In the genomic region with DNA sequence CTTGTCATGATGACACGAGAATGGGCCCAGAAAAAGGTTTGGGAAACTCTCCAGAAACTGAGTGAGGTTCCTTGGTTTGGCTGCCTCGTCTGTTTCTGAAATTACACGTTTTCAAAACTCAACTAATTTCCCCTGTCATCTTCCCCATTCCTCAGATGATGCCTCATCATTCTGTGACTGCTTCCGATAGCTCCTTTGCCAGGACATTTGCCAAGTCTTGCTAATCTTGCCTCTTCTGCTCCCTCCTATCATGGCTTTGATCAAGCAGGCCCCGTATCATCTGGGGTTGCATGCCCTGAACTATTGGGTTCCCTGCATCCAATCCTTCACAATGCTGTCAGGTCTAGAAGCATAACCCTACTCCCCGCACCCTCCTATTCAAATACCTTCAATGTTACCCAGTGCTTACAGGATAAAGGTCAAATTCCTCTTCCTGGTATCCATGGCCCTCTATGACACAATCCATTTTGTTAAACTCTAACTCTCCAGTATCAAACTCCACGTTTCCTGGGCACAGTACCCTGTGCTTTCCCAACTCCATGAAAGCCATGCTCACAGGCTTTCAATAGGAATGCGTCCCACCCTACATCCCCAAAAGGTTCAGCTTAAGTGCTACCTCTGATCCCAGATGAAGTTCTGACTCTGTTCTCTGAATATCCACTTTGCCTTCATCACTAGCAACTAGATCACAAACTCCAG, we compare ENCODE assay signal across 1 cellular context.
A peak's percentile ranks its signal among the peaks of the same experiment; 100 is the strongest.
TF ChIP-seq lines count a peak whose summit lies in the region.

No MANE protein-coding gene starts in this region.

TF ChIP-seq in HepG2, 621 proteins besides CTCF, POLR2A, EP300 and RAD21 (continues in another document):
- TF ChIP-seq, protein P1, sequence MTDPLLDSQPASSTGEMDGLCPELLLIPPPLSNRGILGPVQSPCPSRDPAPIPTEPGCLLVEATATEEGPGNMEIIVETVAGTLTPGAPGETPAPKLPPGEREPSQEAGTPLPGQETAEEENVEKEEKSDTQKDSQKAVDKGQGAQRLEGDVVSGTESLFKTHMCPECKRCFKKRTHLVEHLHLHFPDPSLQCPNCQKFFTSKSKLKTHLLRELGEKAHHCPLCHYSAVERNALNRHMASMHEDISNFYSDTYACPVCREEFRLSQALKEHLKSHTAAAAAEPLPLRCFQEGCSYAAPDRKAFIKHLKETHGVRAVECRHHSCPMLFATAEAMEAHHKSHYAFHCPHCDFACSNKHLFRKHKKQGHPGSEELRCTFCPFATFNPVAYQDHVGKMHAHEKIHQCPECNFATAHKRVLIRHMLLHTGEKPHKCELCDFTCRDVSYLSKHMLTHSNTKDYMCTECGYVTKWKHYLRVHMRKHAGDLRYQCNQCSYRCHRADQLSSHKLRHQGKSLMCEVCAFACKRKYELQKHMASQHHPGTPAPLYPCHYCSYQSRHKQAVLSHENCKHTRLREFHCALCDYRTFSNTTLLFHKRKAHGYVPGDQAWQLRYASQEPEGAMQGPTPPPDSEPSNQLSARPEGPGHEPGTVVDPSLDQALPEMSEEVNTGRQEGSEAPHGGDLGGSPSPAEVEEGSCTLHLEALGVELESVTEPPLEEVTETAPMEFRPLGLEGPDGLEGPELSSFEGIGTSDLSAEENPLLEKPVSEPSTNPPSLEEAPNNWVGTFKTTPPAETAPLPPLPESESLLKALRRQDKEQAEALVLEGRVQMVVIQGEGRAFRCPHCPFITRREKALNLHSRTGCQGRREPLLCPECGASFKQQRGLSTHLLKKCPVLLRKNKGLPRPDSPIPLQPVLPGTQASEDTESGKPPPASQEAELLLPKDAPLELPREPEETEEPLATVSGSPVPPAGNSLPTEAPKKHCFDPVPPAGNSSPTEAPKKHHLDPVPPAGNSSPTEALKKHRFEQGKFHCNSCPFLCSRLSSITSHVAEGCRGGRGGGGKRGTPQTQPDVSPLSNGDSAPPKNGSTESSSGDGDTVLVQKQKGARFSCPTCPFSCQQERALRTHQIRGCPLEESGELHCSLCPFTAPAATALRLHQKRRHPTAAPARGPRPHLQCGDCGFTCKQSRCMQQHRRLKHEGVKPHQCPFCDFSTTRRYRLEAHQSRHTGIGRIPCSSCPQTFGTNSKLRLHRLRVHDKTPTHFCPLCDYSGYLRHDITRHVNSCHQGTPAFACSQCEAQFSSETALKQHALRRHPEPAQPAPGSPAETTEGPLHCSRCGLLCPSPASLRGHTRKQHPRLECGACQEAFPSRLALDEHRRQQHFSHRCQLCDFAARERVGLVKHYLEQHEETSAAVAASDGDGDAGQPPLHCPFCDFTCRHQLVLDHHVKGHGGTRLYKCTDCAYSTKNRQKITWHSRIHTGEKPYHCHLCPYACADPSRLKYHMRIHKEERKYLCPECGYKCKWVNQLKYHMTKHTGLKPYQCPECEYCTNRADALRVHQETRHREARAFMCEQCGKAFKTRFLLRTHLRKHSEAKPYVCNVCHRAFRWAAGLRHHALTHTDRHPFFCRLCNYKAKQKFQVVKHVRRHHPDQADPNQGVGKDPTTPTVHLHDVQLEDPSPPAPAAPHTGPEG (CRISPR knock-in tag; IDR thresholded peaks at IDR 0.05): 0 out of 2 replicates have a peak, but pooled peaks have one; percentile 24
- TF ChIP-seq HMGA1 (CRISPR knock-in tag; conservative IDR thresholded peaks at IDR 0.05) (no peak), ISL2 (CRISPR knock-in tag; IDR thresholded peaks at IDR 0.05) (0 out of 2 replicates have a peak, but pooled peaks have one; percentile 34), NCOR1 (IDR thresholded peaks at IDR 0.05; ENCODE audit: borderline replicate concordance, low read length) (peak; percentile 74), ZNF558 (CRISPR knock-in tag; IDR thresholded peaks at IDR 0.05; ENCODE audit: borderline replicate concordance) (no peak), TBP (CRISPR knock-in tag; IDR thresholded peaks at IDR 0.05) (no peak), RFX1 (IDR thresholded peaks at IDR 0.05) (peak; percentile 10; the same call in 1 of the 2 replicates), HOXA5 (CRISPR knock-in tag; IDR thresholded peaks at IDR 0.05) (peak; percentile 19; the same call in 1 of the 2 replicates), ZFP1 (CRISPR knock-in tag; IDR thresholded peaks at IDR 0.05) (0 out of 2 replicates have a peak, but pooled peaks have one; percentile 36), KLF16 (CRISPR knock-in tag; IDR thresholded peaks at IDR 0.05) (peak in 1 of 2 experiments; percentile 18; a peak in 1 of 4 replicates), ZNF792 (CRISPR knock-in tag; IDR thresholded peaks at IDR 0.05) (peak; percentile 76; the same call in 1 of the 2 replicates), CREM (IDR thresholded peaks at IDR 0.05) (peak; percentile 48; the same call in 1 of the 2 replicates), CREM (CRISPR knock-in tag; IDR thresholded peaks at IDR 0.05) (no peak), RXRB (CRISPR knock-in tag; IDR thresholded peaks at IDR 0.05; ENCODE audit: borderline replicate concordance) (peak; percentile 94), ZNF124 (CRISPR knock-in tag; IDR thresholded peaks at IDR 0.05) (0 out of 2 replicates have a peak, but pooled peaks have one; percentile 44), MXD4 (CRISPR knock-in tag; IDR thresholded peaks at IDR 0.05) (0 out of 2 replicates have a peak, but pooled peaks have one; percentile 56), RFXAP (CRISPR knock-in tag; IDR thresholded peaks at IDR 0.05; ENCODE audit: borderline replicate concordance) (peak; percentile 58; the same call in 1 of the 2 replicates), ATF7 (IDR thresholded peaks at IDR 0.05) (0 out of 2 replicates have a peak, but pooled peaks have one; percentile 28), ATF7 (CRISPR knock-in tag; IDR thresholded peaks at IDR 0.05) (no peak), SYNCRIP (IDR thresholded peaks at IDR 0.05; ENCODE audit: insufficient read depth, low read depth, low read length) (no peak), ZKSCAN1 (IDR thresholded peaks at IDR 0.05; ENCODE audit: low read length) (no peak), POLR2G (IDR thresholded peaks at IDR 0.05; ENCODE audit: low read depth, low read length) (peak; percentile 60; the same call in 1 of the 2 replicates), CEBPB (IDR thresholded peaks at IDR 0.05; ENCODE audit: borderline replicate concordance, low read depth, low read length) (peak; percentile 91), PCBP1 (IDR thresholded peaks at IDR 0.05; ENCODE audit: borderline replicate concordance, low read depth, low read length) (no peak), ZNF747 (CRISPR knock-in tag; IDR thresholded peaks at IDR 0.05; ENCODE audit: borderline replicate concordance) (no peak), TGIF2 (CRISPR knock-in tag; IDR thresholded peaks at IDR 0.05) (peak; percentile 35; the same call in 1 of the 2 replicates)
- TF ChIP-seq, protein P2, sequence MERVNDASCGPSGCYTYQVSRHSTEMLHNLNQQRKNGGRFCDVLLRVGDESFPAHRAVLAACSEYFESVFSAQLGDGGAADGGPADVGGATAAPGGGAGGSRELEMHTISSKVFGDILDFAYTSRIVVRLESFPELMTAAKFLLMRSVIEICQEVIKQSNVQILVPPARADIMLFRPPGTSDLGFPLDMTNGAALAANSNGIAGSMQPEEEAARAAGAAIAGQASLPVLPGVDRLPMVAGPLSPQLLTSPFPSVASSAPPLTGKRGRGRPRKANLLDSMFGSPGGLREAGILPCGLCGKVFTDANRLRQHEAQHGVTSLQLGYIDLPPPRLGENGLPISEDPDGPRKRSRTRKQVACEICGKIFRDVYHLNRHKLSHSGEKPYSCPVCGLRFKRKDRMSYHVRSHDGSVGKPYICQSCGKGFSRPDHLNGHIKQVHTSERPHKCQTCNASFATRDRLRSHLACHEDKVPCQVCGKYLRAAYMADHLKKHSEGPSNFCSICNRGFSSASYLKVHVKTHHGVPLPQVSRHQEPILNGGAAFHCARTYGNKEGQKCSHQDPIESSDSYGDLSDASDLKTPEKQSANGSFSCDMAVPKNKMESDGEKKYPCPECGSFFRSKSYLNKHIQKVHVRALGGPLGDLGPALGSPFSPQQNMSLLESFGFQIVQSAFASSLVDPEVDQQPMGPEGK (CRISPR knock-in tag; IDR thresholded peaks at IDR 0.05): peak; percentile 63
- TF ChIP-seq, protein P3, sequence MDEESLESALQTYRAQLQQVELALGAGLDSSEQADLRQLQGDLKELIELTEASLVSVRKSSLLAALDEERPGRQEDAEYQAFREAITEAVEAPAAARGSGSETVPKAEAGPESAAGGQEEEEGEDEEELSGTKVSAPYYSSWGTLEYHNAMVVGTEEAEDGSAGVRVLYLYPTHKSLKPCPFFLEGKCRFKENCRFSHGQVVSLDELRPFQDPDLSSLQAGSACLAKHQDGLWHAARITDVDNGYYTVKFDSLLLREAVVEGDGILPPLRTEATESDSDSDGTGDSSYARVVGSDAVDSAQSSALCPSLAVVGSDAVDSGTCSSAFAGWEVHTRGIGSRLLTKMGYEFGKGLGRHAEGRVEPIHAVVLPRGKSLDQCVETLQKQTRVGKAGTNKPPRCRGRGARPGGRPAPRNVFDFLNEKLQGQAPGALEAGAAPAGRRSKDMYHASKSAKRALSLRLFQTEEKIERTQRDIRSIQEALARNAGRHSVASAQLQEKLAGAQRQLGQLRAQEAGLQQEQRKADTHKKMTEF (CRISPR knock-in tag; IDR thresholded peaks at IDR 0.05): 0 out of 2 replicates have a peak, but pooled peaks have one; percentile 45
- TF ChIP-seq, protein P4, sequence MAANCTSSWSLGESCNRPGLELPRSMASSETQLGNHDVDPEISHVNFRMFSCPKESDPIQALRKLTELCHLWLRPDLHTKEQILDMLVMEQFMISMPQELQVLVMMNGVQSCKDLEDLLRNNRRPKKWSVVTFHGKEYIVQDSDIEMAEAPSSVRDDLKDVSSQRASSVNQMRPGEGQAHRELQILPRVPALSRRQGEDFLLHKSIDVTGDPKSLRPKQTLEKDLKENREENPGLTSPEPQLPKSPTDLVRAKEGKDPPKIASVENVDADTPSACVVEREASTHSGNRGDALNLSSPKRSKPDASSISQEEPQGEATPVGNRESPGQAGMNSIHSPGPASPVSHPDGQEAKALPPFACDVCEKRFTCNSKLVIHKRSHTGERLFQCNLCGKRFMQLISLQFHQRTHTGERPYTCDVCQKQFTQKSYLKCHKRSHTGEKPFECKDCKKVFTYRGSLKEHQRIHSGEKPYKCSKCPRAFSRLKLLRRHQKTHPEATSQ (CRISPR knock-in tag; IDR thresholded peaks at IDR 0.05; ENCODE audit: borderline replicate concordance): no peak
- TF ChIP-seq, protein P5, sequence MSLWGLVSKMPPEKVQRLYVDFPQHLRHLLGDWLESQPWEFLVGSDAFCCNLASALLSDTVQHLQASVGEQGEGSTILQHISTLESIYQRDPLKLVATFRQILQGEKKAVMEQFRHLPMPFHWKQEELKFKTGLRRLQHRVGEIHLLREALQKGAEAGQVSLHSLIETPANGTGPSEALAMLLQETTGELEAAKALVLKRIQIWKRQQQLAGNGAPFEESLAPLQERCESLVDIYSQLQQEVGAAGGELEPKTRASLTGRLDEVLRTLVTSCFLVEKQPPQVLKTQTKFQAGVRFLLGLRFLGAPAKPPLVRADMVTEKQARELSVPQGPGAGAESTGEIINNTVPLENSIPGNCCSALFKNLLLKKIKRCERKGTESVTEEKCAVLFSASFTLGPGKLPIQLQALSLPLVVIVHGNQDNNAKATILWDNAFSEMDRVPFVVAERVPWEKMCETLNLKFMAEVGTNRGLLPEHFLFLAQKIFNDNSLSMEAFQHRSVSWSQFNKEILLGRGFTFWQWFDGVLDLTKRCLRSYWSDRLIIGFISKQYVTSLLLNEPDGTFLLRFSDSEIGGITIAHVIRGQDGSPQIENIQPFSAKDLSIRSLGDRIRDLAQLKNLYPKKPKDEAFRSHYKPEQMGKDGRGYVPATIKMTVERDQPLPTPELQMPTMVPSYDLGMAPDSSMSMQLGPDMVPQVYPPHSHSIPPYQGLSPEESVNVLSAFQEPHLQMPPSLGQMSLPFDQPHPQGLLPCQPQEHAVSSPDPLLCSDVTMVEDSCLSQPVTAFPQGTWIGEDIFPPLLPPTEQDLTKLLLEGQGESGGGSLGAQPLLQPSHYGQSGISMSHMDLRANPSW (CRISPR knock-in tag; IDR thresholded peaks at IDR 0.05; ENCODE audit: borderline replicate concordance): no peak
- TF ChIP-seq, protein P6, sequence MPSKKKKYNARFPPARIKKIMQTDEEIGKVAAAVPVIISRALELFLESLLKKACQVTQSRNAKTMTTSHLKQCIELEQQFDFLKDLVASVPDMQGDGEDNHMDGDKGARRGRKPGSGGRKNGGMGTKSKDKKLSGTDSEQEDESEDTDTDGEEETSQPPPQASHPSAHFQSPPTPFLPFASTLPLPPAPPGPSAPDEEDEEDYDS (CRISPR knock-in tag; IDR thresholded peaks at IDR 0.05): peak; percentile 50; the same call in 1 of the 2 replicates
- TF ChIP-seq, protein P7, sequence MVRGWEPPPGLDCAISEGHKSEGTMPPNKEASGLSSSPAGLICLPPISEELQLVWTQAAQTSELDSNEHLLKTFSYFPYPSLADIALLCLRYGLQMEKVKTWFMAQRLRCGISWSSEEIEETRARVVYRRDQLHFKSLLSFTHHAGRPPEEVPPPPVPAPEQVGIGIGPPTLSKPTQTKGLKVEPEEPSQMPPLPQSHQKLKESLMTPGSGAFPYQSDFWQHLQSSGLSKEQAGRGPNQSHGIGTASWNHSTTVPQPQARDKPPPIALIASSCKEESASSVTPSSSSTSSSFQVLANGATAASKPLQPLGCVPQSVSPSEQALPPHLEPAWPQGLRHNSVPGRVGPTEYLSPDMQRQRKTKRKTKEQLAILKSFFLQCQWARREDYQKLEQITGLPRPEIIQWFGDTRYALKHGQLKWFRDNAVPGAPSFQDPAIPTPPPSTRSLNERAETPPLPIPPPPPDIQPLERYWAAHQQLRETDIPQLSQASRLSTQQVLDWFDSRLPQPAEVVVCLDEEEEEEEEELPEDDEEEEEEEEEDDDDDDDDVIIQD (CRISPR knock-in tag; IDR thresholded peaks at IDR 0.05; ENCODE audit: low read depth): peak; percentile 72
- TF ChIP-seq, protein P8, sequence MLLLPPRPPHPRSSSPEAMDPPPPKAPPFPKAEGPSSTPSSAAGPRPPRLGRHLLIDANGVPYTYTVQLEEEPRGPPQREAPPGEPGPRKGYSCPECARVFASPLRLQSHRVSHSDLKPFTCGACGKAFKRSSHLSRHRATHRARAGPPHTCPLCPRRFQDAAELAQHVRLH (CRISPR knock-in tag; IDR thresholded peaks at IDR 0.05; ENCODE audit: borderline replicate concordance, low read depth): no peak
- TF ChIP-seq, protein P9, sequence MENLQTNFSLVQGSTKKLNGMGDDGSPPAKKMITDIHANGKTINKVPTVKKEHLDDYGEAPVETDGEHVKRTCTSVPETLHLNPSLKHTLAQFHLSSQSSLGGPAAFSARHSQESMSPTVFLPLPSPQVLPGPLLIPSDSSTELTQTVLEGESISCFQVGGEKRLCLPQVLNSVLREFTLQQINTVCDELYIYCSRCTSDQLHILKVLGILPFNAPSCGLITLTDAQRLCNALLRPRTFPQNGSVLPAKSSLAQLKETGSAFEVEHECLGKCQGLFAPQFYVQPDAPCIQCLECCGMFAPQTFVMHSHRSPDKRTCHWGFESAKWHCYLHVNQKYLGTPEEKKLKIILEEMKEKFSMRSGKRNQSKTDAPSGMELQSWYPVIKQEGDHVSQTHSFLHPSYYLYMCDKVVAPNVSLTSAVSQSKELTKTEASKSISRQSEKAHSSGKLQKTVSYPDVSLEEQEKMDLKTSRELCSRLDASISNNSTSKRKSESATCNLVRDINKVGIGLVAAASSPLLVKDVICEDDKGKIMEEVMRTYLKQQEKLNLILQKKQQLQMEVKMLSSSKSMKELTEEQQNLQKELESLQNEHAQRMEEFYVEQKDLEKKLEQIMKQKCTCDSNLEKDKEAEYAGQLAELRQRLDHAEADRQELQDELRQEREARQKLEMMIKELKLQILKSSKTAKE (CRISPR knock-in tag; IDR thresholded peaks at IDR 0.05; ENCODE audit: borderline replicate concordance): peak; percentile 41; the same call in 1 of the 2 replicates
